In the genomic region with DNA sequence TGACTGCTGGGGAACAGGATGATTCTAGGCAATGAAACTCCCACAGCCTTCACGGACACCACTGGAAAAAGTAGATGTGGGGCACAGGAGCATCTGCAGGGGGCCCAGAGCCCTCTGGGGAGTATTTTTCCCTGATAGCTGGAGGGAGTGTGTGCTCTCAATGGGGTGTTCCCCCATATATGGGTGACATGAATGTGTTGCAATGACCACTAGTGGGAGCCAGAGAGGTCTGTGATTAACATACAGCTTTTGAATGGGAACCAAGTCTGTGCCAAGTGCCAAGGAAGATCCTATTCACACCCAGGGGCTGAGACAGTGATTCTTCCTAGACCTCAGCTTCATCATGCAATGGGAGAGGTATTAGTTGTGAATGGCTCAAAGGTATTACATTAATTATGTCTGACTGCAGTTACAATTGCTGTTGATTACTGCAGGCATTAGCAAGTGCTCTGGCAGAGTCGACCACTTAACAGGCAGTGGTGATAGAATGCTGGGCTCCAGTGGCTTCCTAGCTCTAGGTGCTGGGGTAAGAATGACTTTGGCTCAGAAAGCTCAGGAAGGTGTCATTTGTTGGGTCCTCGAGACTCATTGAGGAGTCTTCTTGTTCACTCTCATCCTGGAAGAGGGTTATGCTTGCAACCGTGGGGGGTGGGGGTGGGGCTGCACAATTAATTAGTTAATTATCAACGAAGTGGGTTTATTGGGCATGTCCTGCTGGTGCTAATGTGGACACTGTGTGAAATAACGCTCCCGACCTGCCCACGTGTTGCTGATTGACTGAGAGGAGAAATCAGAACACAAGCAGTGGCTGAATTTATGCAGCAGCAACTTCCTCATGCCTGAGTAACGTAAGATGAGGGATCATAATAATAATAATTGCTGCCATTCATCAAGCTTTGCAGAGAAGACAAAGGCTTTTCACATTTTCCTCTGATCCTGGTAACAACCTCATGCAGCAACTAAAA, we compare ENCODE assay signal across 9 cellular contexts.
A peak's percentile ranks its signal among the peaks of the same experiment; 100 is the strongest.
DNase-seq lines count a peak whose midpoint lies in the region; ATAC-seq, FAIRE-seq and TF ChIP-seq lines count a peak whose summit lies in the region.
"Had no signal": no experiment of that assay in that cellular context is flagged by ENCODE, and none has a peak within 500 bp of the region (broad histone marks: within the 10 kb centered on the region; RNA-seq: fewer than 3 reads in every experiment).

No MANE protein-coding gene starts in this region.

- peak; percentile 86 for TF ChIP-seq CTCF in astrocyte of the spinal cord (IDR thresholded peaks at IDR 0.05; ENCODE audit: low read depth, low read length)

- no peaks in the 10 kb centered on the region for H3K36me3 ChIP-seq in small intestine (ENCODE audit: control insufficient read depth in 2 of 2, insufficient read depth in 2 of 2, low read length in 2 of 2)

- in situ Hi-C loops in astrocyte of the spinal cord (cut with HindIII; ENCODE audit: low sequenced_read_pairs): no loop called here

- ATAC-seq in GM18520 (IDR thresholded peaks at IDR 0.05; ENCODE audit: unreplicated experiment): peak; percentile 68

- H3K4me3 ChIP-seq in astrocyte of the spinal cord (ENCODE audit: low read depth, low read length): no peak overlapping the region
- no peak overlapping the region for H3K4me3 ChIP-seq in small intestine (ENCODE audit: low read depth in 1 of 2, low read length in 2 of 2)
- H3K4me3 ChIP-seq: skin epidermis had no signal

- DNase-seq in CD1c-positive myeloid dendritic cell (ENCODE audit: extremely low spot score) (peak; percentile 72), HuH-7 (ENCODE audit: low spot score) (peak; percentile 49), RPMI7951 (ENCODE audit: low read depth) (peak; percentile 68), astrocyte of the spinal cord (ENCODE audit: low read depth, low spot score) (peak; percentile 60), iPS DF 4.7 (ENCODE audit: extremely low read depth, low spot score) (peak; percentile 75), small intestine (peak; percentile 83), DMS79 treated with DMSO at 0.1 percent for 48 hours (lab: John Stamatoyannopoulos, UW) (no peak)

- H3K9me3 ChIP-seq in small intestine (ENCODE audit: control insufficient read depth, low read depth): no peaks in the 10 kb centered on the region

- FAIRE-seq in small intestine (lab: Jason Lieb, UNC): no peak

- WGBS in small intestine, 3 donors: 17 to 47% (median 28%) methylated on average over 9 of the region's 9 CpGs

- no peaks in the 10 kb centered on the region for H3K4me1 ChIP-seq in small intestine (ENCODE audit: control insufficient read depth in 2 of 2, insufficient read depth in 1 of 2, low read depth in 1 of 2, low read length in 1 of 2)

- H3K27ac ChIP-seq in small intestine (ENCODE audit: low read depth in 1 of 2, low read length in 1 of 2): no peak overlapping the region
- H3K27ac ChIP-seq: skin epidermis had no signal

- no peaks in the 10 kb centered on the region for H3K27me3 ChIP-seq in small intestine (ENCODE audit: control insufficient read depth in 2 of 2, insufficient read depth in 2 of 2, low read length in 2 of 2)
